In genomic region chr11:123173040-123173855, GRCh38 we compare ENCODE assay signal across 13 cellular contexts. TPM values are rescaled to one million over a fixed set of nuclear protein-coding genes. Genes with fewer than 3 reads are reported as not detected.
DNase-seq lines count a peak whose midpoint lies in the region; ATAC-seq, FAIRE-seq and TF ChIP-seq lines count a peak whose summit lies in the region.
"Had no signal": no experiment of that assay in that cellular context is flagged by ENCODE, and none has a peak within 500 bp of the region (broad histone marks: within the 10 kb centered on the region; RNA-seq: fewer than 3 reads in every experiment).

No MANE protein-coding gene starts in this region.

- no peak for TF ChIP-seq CTCF in retinal pigment epithelial cell (conservative IDR thresholded peaks at IDR 0.05; ENCODE audit: low read depth, low read length)
- TF ChIP-seq CTCF in kidney (IDR thresholded peaks at IDR 0.05; ENCODE audit: borderline replicate concordance, extremely low read depth, insufficient read depth), result no peak
- TF ChIP-seq CTCF in suprapubic skin (IDR thresholded peaks at IDR 0.05), result no peak

- peak overlapping the region; percentile 33 for H3K27ac ChIP-seq in SJCRH30
- H3K27ac ChIP-seq in kidney (ENCODE audit: low read depth in 2 of 2, low read length in 2 of 2), result no peak overlapping the region
- no peak overlapping the region for H3K27ac ChIP-seq in suprapubic skin

- H3K4me3 ChIP-seq in SJCRH30 (no peak overlapping the region), retinal pigment epithelial cell (ENCODE audit: low read length) (no peak overlapping the region), kidney (ENCODE audit: low read length in 2 of 2) (no peak overlapping the region), suprapubic skin (no peak overlapping the region)
- H3K4me3 ChIP-seq: lung had no signal

- 66% methylated on average over 4 of the region's 4 CpGs for WGBS in suprapubic skin

- H3K9me3 ChIP-seq in SJCRH30 (replicated peaks) (no peaks in the 10 kb centered on the region), kidney (ENCODE audit: control insufficient read depth in 1 of 2, low read length in 2 of 2) (no peaks in the 10 kb centered on the region), suprapubic skin (no peaks in the 10 kb centered on the region)

- H3K27me3 ChIP-seq in SJCRH30 (no peaks in the 10 kb centered on the region), suprapubic skin (no peaks in the 10 kb centered on the region)

- no peak for TF ChIP-seq EP300 in suprapubic skin (IDR thresholded peaks at IDR 0.05)

- TF ChIP-seq POLR2A in suprapubic skin (IDR thresholded peaks at IDR 0.05), result no peak

- no peak overlapping the region for H3K9ac ChIP-seq in kidney (ENCODE audit: low read length in 2 of 2)

- intact Hi-C loops in kidney (cut with DNase I), result no loop called here

- H3K36me3 ChIP-seq in SJCRH30, result no peaks in the 10 kb centered on the region
- no peaks in the 10 kb centered on the region for H3K36me3 ChIP-seq in kidney (ENCODE audit: control insufficient read depth in 1 of 2, insufficient read depth in 2 of 2, low read length in 2 of 2)
- no peaks in the 10 kb centered on the region for H3K36me3 ChIP-seq in suprapubic skin

- no peak for ATAC-seq in GM21786 (IDR thresholded peaks at IDR 0.05; ENCODE audit: unreplicated experiment)

- peaks cover 22% of the 10 kb centered on the region for H3K4me1 ChIP-seq in SJCRH30
- no peaks in the 10 kb centered on the region for H3K4me1 ChIP-seq in kidney (ENCODE audit: control insufficient read depth in 1 of 2, insufficient read depth in 1 of 2, low read depth in 1 of 2, low read length in 2 of 2)
- peaks cover 17% of the 10 kb centered on the region for H3K4me1 ChIP-seq in suprapubic skin

- FAIRE-seq in kidney (lab: Jason Lieb, UNC), result no peak

- DNase-seq in ELR (ENCODE audit: low read depth) (peak; percentile 99), SJCRH30 (peak; percentile 27 to 44), fibroblast of gingiva (ENCODE audit: low read depth) (peak; percentile 95), retinal pigment epithelial cell (ENCODE audit: low read depth) (peak; percentile 76), kidney (no peak), suprapubic skin (ENCODE audit: low spot score in 2 of 2) (no peak)
- DNase-seq in stimulated activated CD4-positive, alpha-beta T cell treated with anti-CD3 and anti-CD28 coated beads, Interleukin-2, amount 100 ng/mL, for 24 hours, result no peak
- DNase-seq: activated CD4-positive, alpha-beta T cell treated with anti-CD3 and anti-CD28 coated beads for 4 hours; activated gamma-delta T cell treated with Interleukin-2 at 50 U/mL for 16 hours; NCI-H146; right cardiac atrium had no signal

RNA-seq across cellular contexts. Expression of gene CLMP, which starts 21.8 kb away (rescaled TPM):
- total RNA-seq in SJCRH30 (2014; rRNA removed; shearing (Covaris generic)), result 16.1 and 17.3 TPM in 2 replicates
- total RNA-seq in kidney (6.8 TPM), suprapubic skin (10 to 100 TPM; 17.5 to 26.9 (median 19.9) TPM)
- 1.2 TPM for polyA plus RNA-seq in kidney (ENCODE audit: insufficient read depth, low read depth, low replicate concordance)

Comparison
In these comparisons a context has a peak if more than half of its experiments do, and no peak if none do; other contexts are left out.
1. DNase-seq: peak in ELR (single experiment), SJCRH30 (2 of 2), fibroblast of gingiva (single experiment) and retinal pigment epithelial cell (single experiment); none in stimulated activated CD4-positive, alpha-beta T cell treated with anti-CD3 and anti-CD28 coated beads, Interleukin-2, amount 100 ng/mL, for 24 hours (0 of 2), kidney (single experiment) and suprapubic skin (0 of 2).